ENCODE assay signal across 27 cellular contexts in genomic region chr12:62429457-62429856, GRCh38.
"Had no signal": no experiment of that assay in that cellular context is flagged by ENCODE, and none has a peak within 500 bp of the region (broad histone marks: within the 10 kb centered on the region; RNA-seq: fewer than 3 reads in every experiment).

No MANE protein-coding gene starts in this region.

- H3K36me3 ChIP-seq: stomach, suprapubic skin, thoracic aorta, thyroid gland, tibial artery, tibial nerve, transverse colon, upper lobe of left lung, upper lobe of right lung, uterus, vagina had no signal

- H3K4me1 ChIP-seq: testis, thyroid gland, tibial artery, transverse colon, upper lobe of right lung, uterus, vagina had no signal

- H3K27ac ChIP-seq: stomach, suprapubic skin, testis, thoracic aorta, thyroid gland, tibial artery, tibial nerve, transverse colon, upper lobe of left lung, upper lobe of right lung, uterus, vagina had no signal

- DNase-seq: stimulated activated CD4-positive, alpha-beta T cell treated with anti-CD3 and anti-CD28 coated beads, Interleukin-2, amount 100 ng/mL, for 48 hours; stimulated activated CD4-positive, alpha-beta T cell treated with anti-CD3 and anti-CD28 coated beads, Interleukin-4, amount 100 ng/mL, for 1 hour; stimulated activated CD4-positive, alpha-beta T cell treated with anti-CD3 and anti-CD28 coated beads, Interleukin-4, amount 100 ng/mL, for 24 hours; stimulated activated CD4-positive, alpha-beta T cell treated with anti-CD3 and anti-CD28 coated beads, Interleukin-4, amount 100 ng/mL, for 4 hours; stimulated activated CD8-positive, alpha-beta memory T cell treated with anti-CD3 and anti-CD28 coated beads, Interleukin-4, amount 100 ng/mL, for 48 hours; stimulated activated naive B cell treated with anti-CD40 and anti-IgM and Interleukin-4, amounts not matched to agents 10 μg/mL and 1 μg/mL and 100 μg/mL, for 72 hours; stimulated activated naive CD4-positive, alpha-beta T cell; stimulated activated naive CD4-positive, alpha-beta T cell treated with Interleukin-2 at 50 U/mL for 16 hours; stimulated activated naive CD8-positive, alpha-beta T cell treated with anti-CD3 and anti-CD28 coated beads, Interleukin-15, amount 100 ng/mL, for 72 hours; stimulated activated naive CD8-positive, alpha-beta T cell treated with anti-CD3 and anti-CD28 coated beads, Interleukin-15, Interleukin-2, amounts not matched to agents 100 U/mL and 50 U/mL, for 24 hours; stomach; substantia nigra; testis; thyroid gland; tibial artery; transverse colon; trophoblast cell; upper lobe of right lung; uterus had no signal

- ATAC-seq: stimulated activated effector memory CD8-positive, alpha-beta T cell treated with anti-CD3 and anti-CD28 coated beads, Interleukin-12 subunit alpha, Interleukin-12 subunit beta, amount 100 ng/mL, for 72 hours; stimulated activated memory B cell treated with anti-CD40 and anti-IgM and Interleukin-4, amounts not matched to agents 10 μg/mL and 1 μg/mL and 100 μg/mL, for 72 hours; stimulated activated naive B cell treated with anti-CD40 and anti-IgM and Interleukin-4, amounts not matched to agents 10 μg/mL and 1 μg/mL and 100 μg/mL, for 72 hours; stimulated activated naive CD8-positive, alpha-beta T cell treated with anti-CD3 and anti-CD28 coated beads, Interleukin-15, amount 100 ng/mL, for 72 hours; stimulated activated naive CD8-positive, alpha-beta T cell treated with anti-CD3 and anti-CD28 coated beads, Interleukin-15, Interleukin-2, amounts not matched to agents 100 U/mL and 50 U/mL, for 24 hours; upper lobe of right lung had no signal

- H3K9me3 ChIP-seq: suprapubic skin, testis, thyroid gland, vagina had no signal

- H3K4me3 ChIP-seq: stomach, suprapubic skin, testis, thoracic aorta, thyroid gland, tibial artery, tibial nerve, transverse colon, upper lobe of left lung, upper lobe of right lung, uterus, vagina had no signal

- FAIRE-seq: urothelium cell line had no signal

- H3K27me3 ChIP-seq: testis, thyroid gland, tibial artery, upper lobe of left lung, vagina had no signal
